1 cellular context compared by ENCODE assay signal in genomic region chr5:176359658-176360057, GRCh38.
TF ChIP-seq lines count a peak whose summit lies in the region.

No MANE protein-coding gene starts in this region.

TF ChIP-seq in GM12878, 131 proteins besides CTCF, POLR2A, EP300 and RAD21:
- TF ChIP-seq TCF12 (IDR thresholded peaks at IDR 0.05; ENCODE audit: low read depth, low read length) = 0 out of 2 replicates have a peak, but pooled peaks have one; percentile 72
- no peak for TF ChIP-seq SMAD5 (IDR thresholded peaks at IDR 0.05; ENCODE audit: low read depth)
TF ChIP-seq in GM12878: peak in this region for 1.
